ENCODE assay signal across 8 cellular contexts in genomic region chr12:123126294-123127144, GRCh38. TPM values are rescaled to one million over a fixed set of nuclear protein-coding genes. Genes with fewer than 3 reads are reported as not detected.
DNase-seq lines count a peak whose midpoint lies in the region; FAIRE-seq and TF ChIP-seq lines count a peak whose summit lies in the region.

No MANE protein-coding gene starts in this region.

- no peaks in the 10 kb centered on the region for H4K20me1 ChIP-seq in OCI-LY1 (ENCODE audit: insufficient read depth, low read length)

- no peak overlapping the region for H3K14ac ChIP-seq in neuronal stem cell (ENCODE audit: low read length)

- WGBS in neuronal stem cell (ENCODE audit: extremely low coverage in 2 of 2, insufficient read length in 2 of 2, insufficient replicate concordance in 1 of 2), 2 donors = no CpG with 5 or more reads among the region's 5 CpGs
- 61 to 76% (median 70%) methylated on average over 5 of the region's 5 CpGs for WGBS in small intestine, 3 donors

- no peak overlapping the region for H3K18ac ChIP-seq in neuronal stem cell (ENCODE audit: low read length)

- H2BK120ac ChIP-seq in neuronal stem cell (ENCODE audit: low read depth, low read length) = no peak overlapping the region

- H3K4ac ChIP-seq in neuronal stem cell (ENCODE audit: low read length) = no peak overlapping the region

- peak overlapping the region; percentile 59 for H3K4me2 ChIP-seq in OCI-LY1 (ENCODE audit: low read length)
- H3K4me2 ChIP-seq in neuronal stem cell (ENCODE audit: insufficient read depth, low read length, poor library complexity, severe bottlenecking) = no peak overlapping the region

- H2BK5ac ChIP-seq in neuronal stem cell (ENCODE audit: low read length) = no peak overlapping the region

- no peaks in the 10 kb centered on the region for H3K9me2 ChIP-seq in OCI-LY1 (ENCODE audit: low read depth, low read length)

- H3K79me1 ChIP-seq in neuronal stem cell (ENCODE audit: low read depth, low read length) = no peaks in the 10 kb centered on the region

- H3K27ac ChIP-seq in OCI-LY1 (ENCODE audit: low read depth, low read length, poor library complexity, severe bottlenecking) (peak overlapping the region; percentile 100), epithelial cell of prostate (peak overlapping the region; percentile 42), neuronal stem cell (replicated peaks; ENCODE audit: low read length) (no peak overlapping the region), small intestine (ENCODE audit: low read depth in 1 of 2, low read length in 1 of 2) (peak overlapping the region in 1 of 2 donors; percentile 38)

- peaks cover 96% of the 10 kb centered on the region for H3K4me1 ChIP-seq in OCI-LY1 (ENCODE audit: insufficient read depth, low read length, severe bottlenecking)
- H3K4me1 ChIP-seq in neuronal stem cell (ENCODE audit: control insufficient read depth in 2 of 2, insufficient read depth in 1 of 2, low read depth in 1 of 2, low read length in 2 of 2) = peaks cover 4 to 12% of the 10 kb centered on the region in 2 donors
- peaks cover 2 to 3% of the 10 kb centered on the region in 2 donors for H3K4me1 ChIP-seq in small intestine (ENCODE audit: control insufficient read depth in 2 of 2, insufficient read depth in 1 of 2, low read depth in 1 of 2, low read length in 1 of 2)

- H3K9me3 ChIP-seq in OCI-LY1 (ENCODE audit: low read length) (no peaks in the 10 kb centered on the region), neuronal stem cell (replicated peaks in 1 of 2; ENCODE audit: control insufficient read depth in 2 of 2, insufficient read depth in 1 of 2, low read depth in 1 of 2, low read length in 2 of 2) (no peaks in the 10 kb centered on the region), small intestine (ENCODE audit: control insufficient read depth, low read depth) (no peaks in the 10 kb centered on the region)

- peak overlapping the region; percentile 28 for H3K4me3 ChIP-seq in OCI-LY1 (ENCODE audit: low read depth, low read length, poor library complexity, severe bottlenecking)
- H3K4me3 ChIP-seq in neuronal stem cell (ENCODE audit: low read length in 2 of 2) = no peak overlapping the region
- no peak overlapping the region for H3K4me3 ChIP-seq in small intestine (ENCODE audit: low read depth in 1 of 2, low read length in 2 of 2)

- no peak overlapping the region for H3K23ac ChIP-seq in neuronal stem cell (ENCODE audit: low read depth, low read length, poor library complexity)

- no peak overlapping the region for H4K8ac ChIP-seq in neuronal stem cell (ENCODE audit: low read depth, low read length)

- no peak for FAIRE-seq in small intestine (lab: Jason Lieb, UNC)

- H3K27me3 ChIP-seq in OCI-LY1 (ENCODE audit: insufficient read depth, low read length) = no peaks in the 10 kb centered on the region
- no peaks in the 10 kb centered on the region for H3K27me3 ChIP-seq in neuronal stem cell (ENCODE audit: control insufficient read depth in 3 of 3, insufficient read depth in 3 of 3, low read depth in 1 of 3, low read length in 3 of 3)
- no peaks in the 10 kb centered on the region for H3K27me3 ChIP-seq in small intestine (ENCODE audit: control insufficient read depth in 2 of 2, insufficient read depth in 2 of 2, low read length in 2 of 2)

- peaks cover 45% of the 10 kb centered on the region for H3K79me2 ChIP-seq in OCI-LY1 (ENCODE audit: insufficient read depth, low read length)

- no peak overlapping the region for H2AK5ac ChIP-seq in neuronal stem cell (ENCODE audit: low read depth, low read length)

- no peak overlapping the region for H2BK12ac ChIP-seq in neuronal stem cell (ENCODE audit: low read length)

- DNase-seq in COLO668 (lab: John Stamatoyannopoulos, UW; ENCODE audit: unreplicated experiment) = peak; percentile 32
- DNase-seq in epithelial cell of prostate (ENCODE audit: low read depth, low spot score) = peak; percentile 72
- DNase-seq in non-pigmented ciliary epithelial cell (ENCODE audit: low read depth) = peak; percentile 95
- DNase-seq in neuronal stem cell (ENCODE audit: low spot score) = no peak
- DNase-seq in small intestine = no peak
- DNase-seq in activated gamma-delta T cell treated with Interleukin-2 at 50 U/mL for 16 hours = no peak
- no peak for DNase-seq in NCI-H146 treated with DMSO at 0.1 percent for 48 hours (lab: John Stamatoyannopoulos, UW; ENCODE audit: unreplicated experiment)

- no peak overlapping the region for H2AFZ ChIP-seq in OCI-LY1 (ENCODE audit: low read length)
- H2AFZ ChIP-seq in neuronal stem cell (ENCODE audit: low read length) = no peak overlapping the region

- 0 out of 2 replicates have a peak, but pooled peaks cover 7% of the 10 kb centered on the region for H3F3A ChIP-seq in OCI-LY1 (ENCODE audit: insufficient read depth, low read length)

- peak; percentile 44 for TF ChIP-seq CTCF in OCI-LY1 (IDR thresholded peaks at IDR 0.05; ENCODE audit: low read length)

- no peak overlapping the region for H4K91ac ChIP-seq in neuronal stem cell (ENCODE audit: low read depth, low read length, poor library complexity)

- H3K9ac ChIP-seq in OCI-LY1 (ENCODE audit: low read length) (peak overlapping the region; percentile 65), neuronal stem cell (ENCODE audit: low read depth, low read length, poor library complexity) (no peak overlapping the region)

- H2BK15ac ChIP-seq in neuronal stem cell (ENCODE audit: low read length) = no peak overlapping the region

- peaks cover 23% of the 10 kb centered on the region for H3K36me3 ChIP-seq in OCI-LY1 (ENCODE audit: insufficient read depth, low read length)
- no peaks in the 10 kb centered on the region for H3K36me3 ChIP-seq in neuronal stem cell (replicated peaks in 1 of 2; ENCODE audit: control insufficient read depth in 2 of 2, insufficient read depth in 2 of 2, low read length in 2 of 2)
- no peaks in the 10 kb centered on the region for H3K36me3 ChIP-seq in small intestine (ENCODE audit: control insufficient read depth in 2 of 2, insufficient read depth in 2 of 2, low read length in 2 of 2)

RNA-seq across cellular contexts. Expression of gene PITPNM2, which starts 24.4 kb away (rescaled TPM):
- polyA plus RNA-seq in neuronal stem cell (2013, experiment 1 of 2) = 1.3 TPM
- 1.3 TPM for polyA plus RNA-seq in neuronal stem cell (2013, experiment 2 of 2)
- 1 to 10 TPM; 2.2 to 8.0 (median 2.9) TPM for polyA plus RNA-seq in small intestine

Comparison
In these comparisons a context has a peak if more than half of its experiments do, and no peak if none do; other contexts are left out.
1. DNase-seq: peak in COLO668 (single experiment), epithelial cell of prostate (single experiment) and non-pigmented ciliary epithelial cell (single experiment); none in neuronal stem cell (single experiment), small intestine (single experiment), activated gamma-delta T cell treated with Interleukin-2 at 50 U/mL for 16 hours (single experiment) and NCI-H146 treated with DMSO at 0.1 percent for 48 hours (single experiment).